In the genomic region with DNA sequence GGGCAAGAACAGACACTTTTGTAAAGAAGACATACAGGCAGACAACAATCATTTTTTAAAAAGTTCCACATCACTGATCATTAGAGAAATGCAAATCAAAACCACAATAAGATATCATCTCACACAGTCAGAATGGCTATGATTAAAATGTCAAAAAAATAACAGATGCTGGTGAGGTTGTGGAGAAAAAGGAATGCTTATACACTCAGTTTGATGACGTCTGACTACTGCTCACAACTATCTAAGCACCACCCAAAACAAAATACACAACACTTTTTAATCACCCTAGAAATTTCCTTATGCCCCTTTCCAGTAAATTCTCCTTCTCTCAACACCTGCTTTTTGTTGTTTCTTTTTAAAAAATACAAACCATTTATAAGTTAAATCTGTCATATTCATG, we compare ENCODE assay signal across 20 cellular contexts.
"Had no signal": no experiment of that assay in that cellular context is flagged by ENCODE, and none has a peak within 500 bp of the region (broad histone marks: within the 10 kb centered on the region; RNA-seq: fewer than 3 reads in every experiment).

No MANE protein-coding gene starts in this region.

- H3K27me3 ChIP-seq: esophagus squamous epithelium, right atrium auricular region, suprapubic skin had no signal

- H3K36me3 ChIP-seq: esophagus squamous epithelium, right atrium auricular region, suprapubic skin had no signal

- H3K4me1 Mint-ChIP-seq: activated naive CD8-positive, alpha-beta T cell treated with anti-CD3 and anti-CD28 coated beads, Interleukin-2, amount 10 ng/mL, durations not matched to agents 7 days and 5 days; immature natural killer cell had no signal

- H3K27me3 Mint-ChIP-seq: activated naive CD8-positive, alpha-beta T cell treated with anti-CD3 and anti-CD28 coated beads, Interleukin-2, amount 10 ng/mL, durations not matched to agents 7 days and 5 days; progenitor cell of endocrine pancreas; stimulated activated naive CD8-positive, alpha-beta T cell treated with anti-CD3 and anti-CD28 coated beads, Interleukin-15, Interleukin-2, amounts not matched to agents 100 ng/mL and 50 ng/mL, for 24 hours had no signal

- H3K27ac ChIP-seq: coronary artery, esophagus squamous epithelium, right atrium auricular region, skin epidermis, suprapubic skin had no signal

- H3K4me3 ChIP-seq: coronary artery, esophagus squamous epithelium, right atrium auricular region, skin epidermis, suprapubic skin had no signal

- H3K4me1 ChIP-seq: esophagus squamous epithelium, right atrium auricular region, suprapubic skin had no signal

- H3K4me3 Mint-ChIP-seq: activated naive CD8-positive, alpha-beta T cell treated with anti-CD3 and anti-CD28 coated beads, Interleukin-2, amount 10 ng/mL, durations not matched to agents 7 days and 5 days; immature natural killer cell; nephron; stimulated activated naive CD8-positive, alpha-beta T cell treated with anti-CD3 and anti-CD28 coated beads, Interleukin-15, Interleukin-2, amounts not matched to agents 100 ng/mL and 50 ng/mL, for 24 hours had no signal

- FAIRE-seq: endothelial cell of umbilical vein, frontal cortex had no signal

- DNase-seq: activated naive CD4-positive, alpha-beta T cell; activated naive CD8-positive, alpha-beta T cell treated with anti-CD3 and anti-CD28 coated beads, Interleukin-2, amount 10 ng/mL, durations not matched to agents 7 days and 5 days; central memory CD4-positive, alpha-beta T cell; effector CD4-positive, alpha-beta T cell; esophagus squamous epithelium; head of caudate nucleus; immature natural killer cell; mesendoderm; occipital lobe; stimulated activated CD4-positive, alpha-beta T cell treated with anti-CD3 and anti-CD28 coated beads, Interleukin-4, amount 100 ng/mL, for 24 hours; T-helper 9 cell had no signal

- H3K27ac Mint-ChIP-seq: activated naive CD8-positive, alpha-beta T cell treated with anti-CD3 and anti-CD28 coated beads, Interleukin-2, amount 10 ng/mL, durations not matched to agents 7 days and 5 days; nephron; progenitor cell of endocrine pancreas; stimulated activated naive CD8-positive, alpha-beta T cell treated with anti-CD3 and anti-CD28 coated beads, Interleukin-15, Interleukin-2, amounts not matched to agents 100 ng/mL and 50 ng/mL, for 24 hours had no signal
